8 cellular contexts compared by ENCODE assay signal in the genomic region with DNA sequence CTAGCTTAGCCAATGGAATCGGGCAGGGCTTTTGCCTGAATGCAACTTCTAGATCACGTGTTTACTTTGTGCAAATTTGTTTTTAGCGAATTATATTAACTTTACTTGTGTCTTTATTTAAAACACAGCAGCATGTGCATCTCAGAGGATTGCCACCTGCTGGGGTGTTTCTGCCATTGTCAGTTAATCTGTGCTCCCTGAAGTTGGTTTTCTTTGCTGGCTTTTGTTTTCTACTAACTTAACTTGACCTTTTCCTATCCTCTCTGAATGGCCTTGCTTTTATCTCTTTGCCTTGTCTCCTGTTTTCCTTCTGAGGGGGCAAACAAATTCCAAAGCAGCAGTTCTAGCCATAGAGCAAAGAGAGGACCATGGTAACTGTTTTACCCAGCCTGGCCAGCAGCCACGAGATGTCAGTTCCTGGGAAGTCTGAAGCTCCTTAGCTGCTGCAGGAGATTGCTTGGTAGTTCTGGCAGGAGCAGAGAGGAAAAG.
DNase-seq lines count a peak whose midpoint lies in the region; ATAC-seq, FAIRE-seq and TF ChIP-seq lines count a peak whose summit lies in the region.

No MANE protein-coding gene starts in this region.

- no peak overlapping the region for H2AFZ ChIP-seq in fibroblast of lung (ENCODE audit: low read length)

- peak; percentile 17 for DNase-seq in BE2C
- DNase-seq in NCI-H460 (ENCODE audit: extremely low read depth, low read depth), result peak; percentile 14
- DNase-seq in fibroblast of lung (ENCODE audit: low read depth in 2 of 2), result peak; percentile 35 to 62
- peak; percentile 29 for DNase-seq in small intestine
- no peak for DNase-seq in germinal center (ENCODE audit: low spot score)
- DNase-seq in NCI-H524 treated with DMSO at 0.1 percent for 48 hours (lab: John Stamatoyannopoulos, UW), result no peak
- DNase-seq in KG1 (lab: John Stamatoyannopoulos, UW), result no peak

- H3K36me3 ChIP-seq in BE2C (peaks cover 13% of the 10 kb centered on the region), fibroblast of lung (ENCODE audit: control insufficient read depth, insufficient read depth, low read length) (no peaks in the 10 kb centered on the region), small intestine (ENCODE audit: control insufficient read depth in 2 of 2, insufficient read depth in 2 of 2, low read length in 2 of 2) (no peaks in the 10 kb centered on the region)

- FAIRE-seq in small intestine (lab: Jason Lieb, UNC), result no peak

- H3K9me3 ChIP-seq in BE2C, result no peaks in the 10 kb centered on the region
- no peaks in the 10 kb centered on the region for H3K9me3 ChIP-seq in fibroblast of lung (ENCODE audit: control insufficient read depth, insufficient read depth, low read depth, low read length)
- no peaks in the 10 kb centered on the region for H3K9me3 ChIP-seq in small intestine (ENCODE audit: control insufficient read depth, low read depth)

- no peak overlapping the region for H3K4me3 ChIP-seq in BE2C (ENCODE audit: low read depth, low read length)
- H3K4me3 ChIP-seq in fibroblast of lung (replicated peaks in 1 of 4; ENCODE audit: control extremely low read depth in 1 of 4, insufficient read depth in 1 of 4, low read depth in 3 of 4, low read length in 4 of 4), result no peak overlapping the region
- no peak overlapping the region for H3K4me3 ChIP-seq in small intestine (ENCODE audit: low read depth in 1 of 2, low read length in 2 of 2)

- ATAC-seq in GM19452 (IDR thresholded peaks at IDR 0.05; ENCODE audit: unreplicated experiment), result peak; percentile 18

- no peaks in the 10 kb centered on the region for H3K27me3 ChIP-seq in BE2C
- H3K27me3 ChIP-seq in fibroblast of lung (ENCODE audit: control insufficient read depth, insufficient read depth, low read length), result no peaks in the 10 kb centered on the region
- no peaks in the 10 kb centered on the region for H3K27me3 ChIP-seq in small intestine (ENCODE audit: control insufficient read depth in 2 of 2, insufficient read depth in 2 of 2, low read length in 2 of 2)

- peak; percentile 69 for TF ChIP-seq CTCF in BE2C (IDR thresholded peaks at IDR 0.05; ENCODE audit: low read depth, low read length)
- peak; percentile 49 to 71 for TF ChIP-seq CTCF in fibroblast of lung (conservative IDR thresholded peaks at IDR 0.05 in 1 of 2, IDR thresholded peaks at IDR 0.05 in 1 of 2; ENCODE audit: low read depth in 1 of 2, low read length in 2 of 2)

- H4K20me1 ChIP-seq in fibroblast of lung (ENCODE audit: control insufficient read depth, extremely low read depth, insufficient read depth, low read length), result no peaks in the 10 kb centered on the region

- no peak overlapping the region for H3K9ac ChIP-seq in fibroblast of lung (ENCODE audit: insufficient read depth, low read length)

- H3K4me2 ChIP-seq in fibroblast of lung (ENCODE audit: extremely low read depth, insufficient read depth, low read length), result no peak overlapping the region

- WGBS in small intestine, 3 donors, result 27 to 55% (median 39%) methylated on average over 4 of the region's 4 CpGs

- H3K4me1 ChIP-seq in BE2C (peaks cover 11% of the 10 kb centered on the region), fibroblast of lung (ENCODE audit: control insufficient read depth, extremely low read depth, insufficient read depth, low read length) (peaks cover 19% of the 10 kb centered on the region), small intestine (ENCODE audit: control insufficient read depth in 2 of 2, insufficient read depth in 1 of 2, low read depth in 1 of 2, low read length in 1 of 2) (no peaks in the 10 kb centered on the region)

- H3K79me2 ChIP-seq in fibroblast of lung (ENCODE audit: control insufficient read depth, insufficient read depth, low read length), result no peaks in the 10 kb centered on the region

- H3K27ac ChIP-seq in fibroblast of lung (ENCODE audit: insufficient read depth, low read length) (no peak overlapping the region), small intestine (ENCODE audit: low read depth in 1 of 2, low read length in 1 of 2) (no peak overlapping the region)

Comparison
In these comparisons a context has a peak if more than half of its experiments do, and no peak if none do; other contexts are left out.
1. DNase-seq: peak in BE2C (single experiment), NCI-H460 (single experiment), fibroblast of lung (2 of 2) and small intestine (single experiment); none in germinal center (single experiment), NCI-H524 treated with DMSO at 0.1 percent for 48 hours (single experiment) and KG1 (single experiment).